Comparison of ENCODE assay signal across 15 cellular contexts in genomic region chr16:3720418-3720817, GRCh38. TPM values are rescaled to one million over a fixed set of nuclear protein-coding genes. Genes with fewer than 3 reads are reported as not detected.
DNase-seq lines count a peak whose midpoint lies in the region; ATAC-seq, FAIRE-seq and TF ChIP-seq lines count a peak whose summit lies in the region.
"Had no signal": no experiment of that assay in that cellular context is flagged by ENCODE, and none has a peak within 500 bp of the region (broad histone marks: within the 10 kb centered on the region; RNA-seq: fewer than 3 reads in every experiment).

No MANE protein-coding gene starts in this region.

- no peaks in the 10 kb centered on the region for H4K20me1 ChIP-seq in HepG2 (ENCODE audit: insufficient read depth, low read length)

- FAIRE-seq in HepG2 (lab: Jason Lieb, UNC) = no peak
- FAIRE-seq: GM18507 had no signal

- H3K27ac ChIP-seq in HepG2 (ENCODE audit: extremely low read length, insufficient read depth, low read length) = no peak overlapping the region
- H3K27ac ChIP-seq: BLaER1, GM23248 had no signal

- no TSS peak for BruUV-seq in Caco-2 (replicated peaks; lab: Mats Ljungman, UMichigan)
- BruUV-seq in HepG2 (replicated peaks; lab: Mats Ljungman, UMichigan) = no TSS peak

- no peak for DNase-seq in activated T-cell treated with anti-CD3 and anti-CD28 coated beads, Interleukin-2, amount 50 U/mL, for 72 hours
- DNase-seq in activated T-cell treated with anti-CD3 and anti-CD28 coated beads, Interleukin-2, amount 50 U/mL, for 1 hour = no peak
- DNase-seq in Caco-2 = no peak
- DNase-seq in central memory CD8-positive, alpha-beta T cell (ENCODE audit: low spot score in 2 of 2) = no peak
- DNase-seq in HepG2 (ENCODE audit: low spot score) = no peak
- DNase-seq in middle frontal gyrus (ENCODE audit: extremely low spot score, low spot score) = no peak
- DNase-seq in medulla oblongata (ENCODE audit: extremely low spot score) = no peak
- DNase-seq: 8988T, AML-193, Calu3, DMS 273 treated with DMSO at 0.1 percent for 48 hours, GM23248 had no signal

- H3K4me1 ChIP-seq in Caco-2 (peaks cover 9% of the 10 kb centered on the region; the same call in 1 of the 2 replicates), HepG2 (ENCODE audit: insufficient read depth, low read length) (peaks cover 28% of the 10 kb centered on the region)

- no peaks in the 10 kb centered on the region for H3K9me3 Mint-ChIP-seq in activated T-cell treated with anti-CD3 and anti-CD28 coated beads, Interleukin-2, amount 50 U/mL, for 72 hours
- H3K9me3 Mint-ChIP-seq in Caco-2 (ENCODE audit: unreplicated experiment) = no peaks in the 10 kb centered on the region
- H3K9me3 Mint-ChIP-seq in central memory CD8-positive, alpha-beta T cell = no peaks in the 10 kb centered on the region

- peaks cover 16% of the 10 kb centered on the region for H3K4me1 Mint-ChIP-seq in activated T-cell treated with anti-CD3 and anti-CD28 coated beads, Interleukin-2, amount 50 U/mL, for 72 hours (ENCODE audit: low read depth)
- no peaks in the 10 kb centered on the region for H3K4me1 Mint-ChIP-seq in Caco-2 (ENCODE audit: low read depth, unreplicated experiment)
- H3K4me1 Mint-ChIP-seq in central memory CD8-positive, alpha-beta T cell = peaks cover 8% of the 10 kb centered on the region

- H3K27me3 Mint-ChIP-seq in activated T-cell treated with anti-CD3 and anti-CD28 coated beads, Interleukin-2, amount 50 U/mL, for 72 hours (ENCODE audit: low read depth) = no peaks in the 10 kb centered on the region
- H3K27me3 Mint-ChIP-seq in Caco-2 (ENCODE audit: insufficient read depth, unreplicated experiment) = no peaks in the 10 kb centered on the region
- no peaks in the 10 kb centered on the region for H3K27me3 Mint-ChIP-seq in central memory CD8-positive, alpha-beta T cell

- 50% methylated on average over 11 of the region's 11 CpGs for WGBS in HepG2 (ENCODE audit: low lambda C conversion rate)

- in situ Hi-C loops in HepG2 (cut with HindIII; ENCODE audit: extremely low pct_ligation_motif_present, low pct_unique_long_range_greater_than_20kb) = no loop called here

- POLR2A ChIA-PET in Caco-2 (lab: Charles Lee) (no interaction called here), HepG2 (lab: Yijun Ruan, JAX) (interaction anchor here (0.6 to 1.6 kb wide), 2 partner anchors 25 to 129 kb away, joined by 3 read pairs; no protein-coding TSS in a partner anchor)

- CTCF ChIA-PET in Caco-2 (lab: Charles Lee) (no interaction called here), HepG2 (lab: Yijun Ruan, JAX; ENCODE audit: low intra/inter-chr PET ratio, low total read pairs) (no interaction called here)

- no peak overlapping the region for H3K9ac ChIP-seq in HepG2 (ENCODE audit: insufficient read depth, low read depth, low read length)
- H3K9ac ChIP-seq: BLaER1, GM23248 had no signal

- intact Hi-C loops in Caco-2 (cut with micrococcal nuclease; ENCODE audit: unreplicated experiment) (no loop called here), HepG2 (cut with micrococcal nuclease; ENCODE audit: unreplicated experiment) (no loop called here)

- H3K9me3 ChIP-seq in Caco-2 (no peaks in the 10 kb centered on the region), HepG2 (ENCODE audit: low read length) (no peaks in the 10 kb centered on the region)
- H3K9me3 ChIP-seq: BLaER1 had no signal

- H3K27me3 ChIP-seq in Caco-2 (replicated peaks; ENCODE audit: control insufficient read depth, insufficient read depth, low read length) (no peaks in the 10 kb centered on the region), HepG2 (ENCODE audit: control insufficient read depth in 1 of 2, insufficient read depth in 2 of 2, low read length in 2 of 2) (peaks cover 0 to 2% of the 10 kb centered on the region in 2 experiments; a peak in 1 of 5 replicates)
- H3K27me3 ChIP-seq: BLaER1 had no signal

- peaks cover 17% of the 10 kb centered on the region for H3K79me2 ChIP-seq in HepG2 (ENCODE audit: insufficient read depth, low read length)

- peak overlapping the region in 1 of 2 donors; percentile 20 for H3K4me3 Mint-ChIP-seq in activated T-cell treated with anti-CD3 and anti-CD28 coated beads, Interleukin-2, amount 50 U/mL, for 72 hours
- H3K4me3 Mint-ChIP-seq in Caco-2 (ENCODE audit: unreplicated experiment) = peak overlapping the region; percentile 55
- no peak overlapping the region for H3K4me3 Mint-ChIP-seq in central memory CD8-positive, alpha-beta T cell

- TF ChIP-seq POLR2A in HepG2 (IDR thresholded peaks at IDR 0.05; ENCODE audit: insufficient read depth in 1 of 2, low read depth in 2 of 2, low read length in 2 of 2) = no peak

- no peaks in the 10 kb centered on the region for H3K36me3 Mint-ChIP-seq in activated T-cell treated with anti-CD3 and anti-CD28 coated beads, Interleukin-2, amount 50 U/mL, for 72 hours (ENCODE audit: insufficient read depth in 2 of 2)
- H3K36me3 Mint-ChIP-seq in Caco-2 (ENCODE audit: insufficient read depth, unreplicated experiment) = peaks cover 13% of the 10 kb centered on the region
- peaks cover 8% of the 10 kb centered on the region for H3K36me3 Mint-ChIP-seq in central memory CD8-positive, alpha-beta T cell (ENCODE audit: insufficient read depth)

- no peak overlapping the region for H3K4me3 ChIP-seq in Caco-2 (ENCODE audit: low read depth, low read length)
- H3K4me3 ChIP-seq in HepG2 (replicated peaks in 1 of 3; ENCODE audit: insufficient read depth in 1 of 3, low read depth in 2 of 3, low read length in 3 of 3) = no peak overlapping the region
- H3K4me3 ChIP-seq: BLaER1, GM23248 had no signal

- H3K36me3 ChIP-seq in Caco-2 (ENCODE audit: control insufficient read depth, insufficient read depth, low read length) (no peaks in the 10 kb centered on the region), HepG2 (replicated peaks in 1 of 2; ENCODE audit: control insufficient read depth in 1 of 2, insufficient read depth in 2 of 2, low read length in 2 of 2) (no peaks in the 10 kb centered on the region)

- H3K27ac Mint-ChIP-seq in activated T-cell treated with anti-CD3 and anti-CD28 coated beads, Interleukin-2, amount 50 U/mL, for 72 hours = peak overlapping the region; percentile 15
- H3K27ac Mint-ChIP-seq in Caco-2 (ENCODE audit: unreplicated experiment) = no peak overlapping the region
- H3K27ac Mint-ChIP-seq in central memory CD8-positive, alpha-beta T cell (ENCODE audit: low read depth) = peak overlapping the region; percentile 35

- TF ChIP-seq CTCF in Caco-2 (IDR thresholded peaks at IDR 0.05; ENCODE audit: insufficient read depth in 1 of 2, low read depth in 1 of 2, low read length in 1 of 2, severe bottlenecking in 1 of 2, unreplicated experiment in 1 of 2) = no peak
- no peak for TF ChIP-seq CTCF in HepG2 (CRISPR knock-in tag; IDR thresholded peaks at IDR 0.05)

- peak overlapping the region; percentile 9; the same call in 1 of the 2 replicates for H3K4me2 ChIP-seq in HepG2 (ENCODE audit: low read depth, low read length)
- H3K4me2 ChIP-seq: BLaER1 had no signal

- no peak for ATAC-seq in activated T-cell treated with anti-CD3 and anti-CD28 coated beads, Interleukin-2, amount 50 U/mL, for 72 hours (replicated peaks in 1 of 2)
- no peak for ATAC-seq in central memory CD8-positive, alpha-beta T cell (replicated peaks; ENCODE audit: extremely low read depth, poor library complexity, severe bottlenecking)
- ATAC-seq in HepG2 = no peak
- ATAC-seq in HG03159 (IDR thresholded peaks at IDR 0.05; ENCODE audit: unreplicated experiment) = no peak

- TF ChIP-seq RAD21 in HepG2 (CRISPR knock-in tag; IDR thresholded peaks at IDR 0.05) = no peak

- no peak for TF ChIP-seq EP300 in HepG2 (IDR thresholded peaks at IDR 0.05; ENCODE audit: low read depth in 2 of 2, low read length in 2 of 2)
- TF ChIP-seq EP300 in HepG2 (CRISPR knock-in tag; IDR thresholded peaks at IDR 0.05; ENCODE audit: borderline replicate concordance) = no peak

- H2AFZ ChIP-seq in HepG2 (ENCODE audit: low read length) = no peak overlapping the region
- H2AFZ ChIP-seq: GM23248 had no signal

TF ChIP-seq in HepG2, 621 proteins besides CTCF, POLR2A, EP300 and RAD21 (continues in another document):
- TF ChIP-seq ZNF674 (CRISPR knock-in tag; IDR thresholded peaks at IDR 0.05; ENCODE audit: low read depth) = no peak
- no peak for TF ChIP-seq ZBTB8A (CRISPR knock-in tag; IDR thresholded peaks at IDR 0.05; ENCODE audit: borderline replicate concordance, low read depth)

RNA-seq across cellular contexts. Expression of gene TRAP1, which starts 3.1 kb away (rescaled TPM):
- 100 to 1,000 TPM; 181 to 189 TPM for total RNA-seq in activated T-cell treated with anti-CD3 and anti-CD28 coated beads, Interleukin-2, amount 50 U/mL, for 72 hours
- total RNA-seq in Caco-2 (2022) (173 and 199 TPM in 2 replicates), HepG2 (2016; rRNA removed; fragmentation: Illumina TruSeq; extraction: Trizol) (112 and 127 TPM in 2 replicates)
- total RNA-seq in HepG2 (2016; cell fraction: cytosol; rRNA removed; fragmentation: Illumina TruSeq; extraction: Trizol; ENCODE audit: low read depth) = 28.9 and 31.8 TPM in 2 replicates
- 104 and 130 TPM in 2 replicates for total RNA-seq in HepG2 (2016; cell fraction: insoluble cytoplasmic fraction; rRNA removed; fragmentation: Illumina TruSeq; extraction: Trizol)
- total RNA-seq in HepG2 (2016; cell fraction: membrane; rRNA removed; fragmentation: Illumina TruSeq; extraction: Trizol) = 40.6 and 42.7 TPM in 2 replicates
- total RNA-seq in HepG2 (2016; cell fraction: nucleus; rRNA removed; fragmentation: Illumina TruSeq; extraction: Trizol) = 81.3 and 97.5 TPM in 2 replicates
- 240 and 283 TPM in 2 replicates for polyA plus RNA-seq in HepG2 (2011; rRNA removed)
- polyA plus RNA-seq in HepG2 (2011; cell fraction: cytosol; rRNA removed) = 125 and 163 TPM in 2 replicates
- 405 and 449 TPM in 2 replicates for polyA plus RNA-seq in HepG2 (2011; cell fraction: nucleus; rRNA removed)
- polyA plus RNA-seq in HepG2 (2012) = 173 and 189 TPM in 2 replicates
- 15.5 and 18.4 TPM in 2 replicates for polyA plus RNA-seq in HepG2 (2016; cell fraction: cytosol; fragmentation: Illumina TruSeq; extraction: Trizol; ENCODE audit: low read depth)
- 106 and 121 TPM in 2 replicates for polyA plus RNA-seq in HepG2 (2016; cell fraction: insoluble cytoplasmic fraction; fragmentation: Illumina TruSeq; extraction: Trizol; ENCODE audit: low read depth)
- polyA plus RNA-seq in HepG2 (2016; cell fraction: membrane; fragmentation: Illumina TruSeq; extraction: Trizol; ENCODE audit: low read depth) = 25.7 and 26.7 TPM in 2 replicates
- polyA plus RNA-seq in HepG2 (2016; cell fraction: nucleus; fragmentation: Illumina TruSeq; extraction: Trizol; ENCODE audit: insufficient read depth, low read depth) = 169 and 193 TPM in 2 replicates
- 623 and 697 TPM in 2 replicates for polyA minus RNA-seq in HepG2 (2011; rRNA and poly(A)+ RNA removed; ENCODE audit: low replicate concordance)
- polyA minus RNA-seq in HepG2 (2011; cell fraction: cytosol; rRNA and poly(A)+ RNA removed) = 98.0 and 120 TPM in 2 replicates
- polyA minus RNA-seq in HepG2 (2011; cell fraction: nucleus; rRNA and poly(A)+ RNA removed) = 105 and 109 TPM in 2 replicates
